Comparison of ENCODE assay signal across 14 cellular contexts in genomic region chr9:136530472-136531089, GRCh38. TPM values are rescaled to one million over a fixed set of nuclear protein-coding genes. Genes with fewer than 3 reads are reported as not detected.
A peak's percentile ranks its signal among the peaks of the same experiment; 100 is the strongest.
DNase-seq lines count a peak whose midpoint lies in the region; ATAC-seq and TF ChIP-seq lines count a peak whose summit lies in the region.
"Had no signal": no experiment of that assay in that cellular context is flagged by ENCODE, and none has a peak within 500 bp of the region (broad histone marks: within the 10 kb centered on the region; RNA-seq: fewer than 3 reads in every experiment).

No MANE protein-coding gene starts in this region.

- H3K36me3 Mint-ChIP-seq in activated naive CD4-positive, alpha-beta T cell treated with anti-CD3 and anti-CD28 coated beads, Interleukin-2, amount 50 U/mL, for 24 hours: peaks cover 1% of the 10 kb centered on the region
- peaks cover 6 to 23% of the 10 kb centered on the region in 2 donors for H3K36me3 Mint-ChIP-seq in stimulated activated naive B cell treated with anti-CD40 and anti-IgM and Interleukin-4, amounts not matched to agents 10 μg/mL and 1 μg/mL and 100 μg/mL, for 72 hours

- peak overlapping the region; percentile 18 for H3K27ac Mint-ChIP-seq in activated naive CD4-positive, alpha-beta T cell treated with anti-CD3 and anti-CD28 coated beads, Interleukin-2, amount 50 U/mL, for 24 hours
- no peak overlapping the region for H3K27ac Mint-ChIP-seq in stimulated activated naive B cell treated with anti-CD40 and anti-IgM and Interleukin-4, amounts not matched to agents 10 μg/mL and 1 μg/mL and 100 μg/mL, for 72 hours

- peaks cover 0 to 11% (median 6%) of the 10 kb centered on the region in 5 donors for H3K36me3 ChIP-seq in subcutaneous abdominal adipose tissue (ENCODE audit: control insufficient read depth in 5 of 5, insufficient read depth in 5 of 5, low read length in 5 of 5)
- no peaks in the 10 kb centered on the region for H3K36me3 ChIP-seq in adrenal gland (replicated peaks in 1 of 2)
- H3K36me3 ChIP-seq: thyroid gland had no signal

- H3K4me3 ChIP-seq in subcutaneous abdominal adipose tissue (ENCODE audit: low read depth in 1 of 5, low read length in 5 of 5) (peak overlapping the region in 2 of 5 donors; percentile 36 to 37), adrenal gland (no peak overlapping the region)
- H3K4me3 ChIP-seq: thyroid gland had no signal

- peak overlapping the region in 1 of 5 donors; percentile 11 for H3K9ac ChIP-seq in subcutaneous abdominal adipose tissue (ENCODE audit: low read length in 5 of 5)

- TF ChIP-seq POLR2A in adrenal gland (IDR thresholded peaks at IDR 0.05): no peak

- no peak for TF ChIP-seq CTCF in adrenal gland (IDR thresholded peaks at IDR 0.05)

- H3K4me3 Mint-ChIP-seq in activated naive CD4-positive, alpha-beta T cell treated with anti-CD3 and anti-CD28 coated beads, Interleukin-2, amount 50 U/mL, for 24 hours: no peak overlapping the region
- peak overlapping the region in 1 of 2 donors; percentile 4 for H3K4me3 Mint-ChIP-seq in stimulated activated naive B cell treated with anti-CD40 and anti-IgM and Interleukin-4, amounts not matched to agents 10 μg/mL and 1 μg/mL and 100 μg/mL, for 72 hours

- no peak for ATAC-seq in HG02571 (IDR thresholded peaks at IDR 0.05; ENCODE audit: unreplicated experiment)
- ATAC-seq in stimulated activated naive B cell treated with anti-CD40 and anti-IgM and Interleukin-4, amounts not matched to agents 10 μg/mL and 1 μg/mL and 100 μg/mL, for 72 hours (replicated peaks): no peak

- no peaks in the 10 kb centered on the region for H3K9me3 Mint-ChIP-seq in activated naive CD4-positive, alpha-beta T cell treated with anti-CD3 and anti-CD28 coated beads, Interleukin-2, amount 50 U/mL, for 24 hours
- H3K9me3 Mint-ChIP-seq in stimulated activated naive B cell treated with anti-CD40 and anti-IgM and Interleukin-4, amounts not matched to agents 10 μg/mL and 1 μg/mL and 100 μg/mL, for 72 hours: no peaks in the 10 kb centered on the region

- peaks cover 7 to 95% (median 93%) of the 10 kb centered on the region in 5 donors for H3K4me1 ChIP-seq in subcutaneous abdominal adipose tissue (ENCODE audit: control insufficient read depth in 5 of 5, insufficient read depth in 5 of 5, low read length in 5 of 5)
- H3K4me1 ChIP-seq in adrenal gland (replicated peaks in 1 of 2): peaks cover 0 to 36% of the 10 kb centered on the region in 2 donors

- WGBS in adrenal gland, 4 donors: 16 to 55% (median 50%) methylated on average over 5 to 19 of the region's 19 CpGs

- no peaks in the 10 kb centered on the region for H3K27me3 Mint-ChIP-seq in activated naive CD4-positive, alpha-beta T cell treated with anti-CD3 and anti-CD28 coated beads, Interleukin-2, amount 50 U/mL, for 24 hours
- H3K27me3 Mint-ChIP-seq in stimulated activated naive B cell treated with anti-CD40 and anti-IgM and Interleukin-4, amounts not matched to agents 10 μg/mL and 1 μg/mL and 100 μg/mL, for 72 hours: peaks cover 0 to 6% of the 10 kb centered on the region in 2 donors

- H3K9me3 ChIP-seq in subcutaneous abdominal adipose tissue (ENCODE audit: control insufficient read depth in 5 of 5, low read length in 5 of 5): no peaks in the 10 kb centered on the region
- H3K9me3 ChIP-seq in adrenal gland (replicated peaks in 1 of 3): no peaks in the 10 kb centered on the region
- H3K9me3 ChIP-seq: thyroid gland had no signal

- H3K27me3 ChIP-seq in subcutaneous abdominal adipose tissue (ENCODE audit: control insufficient read depth in 5 of 5, insufficient read depth in 4 of 5, low read length in 5 of 5): no peaks in the 10 kb centered on the region
- H3K27me3 ChIP-seq in adrenal gland: no peaks in the 10 kb centered on the region
- H3K27me3 ChIP-seq: thyroid gland had no signal

- intact Hi-C loops in adrenal gland (cut with DNase I): no loop called here

- DNase-seq in activated naive CD4-positive, alpha-beta T cell treated with anti-CD3 and anti-CD28 coated beads, Interleukin-2, amount 50 U/mL, for 16 hours: no peak
- DNase-seq in astrocyte of the hippocampus (ENCODE audit: low read depth, low spot score) (peak; percentile 69), lung microvascular endothelial cell (ENCODE audit: low read depth in 2 of 2) (peak; percentile 51 to 70), adrenal gland (no peak)
- no peak for DNase-seq in stimulated activated naive B cell treated with anti-CD40 and anti-IgM and Interleukin-4, amounts not matched to agents 10 μg/mL and 1 μg/mL and 100 μg/mL, for 72 hours
- DNase-seq: activated CD4-positive, CD25-positive, alpha-beta regulatory T cell; DMS 273 treated with DMSO at 0.1 percent for 48 hours; effector memory CD4-positive, alpha-beta T cell; MV-4-11; SW 1271 had no signal

- H3K27ac ChIP-seq in subcutaneous abdominal adipose tissue (ENCODE audit: low read depth, low read length) (peak overlapping the region; percentile 67), adrenal gland (peak overlapping the region in 1 of 5 donors; percentile 29)

- peaks cover 44% of the 10 kb centered on the region for H3K4me1 Mint-ChIP-seq in activated naive CD4-positive, alpha-beta T cell treated with anti-CD3 and anti-CD28 coated beads, Interleukin-2, amount 50 U/mL, for 24 hours
- H3K4me1 Mint-ChIP-seq in stimulated activated naive B cell treated with anti-CD40 and anti-IgM and Interleukin-4, amounts not matched to agents 10 μg/mL and 1 μg/mL and 100 μg/mL, for 72 hours: peaks cover 46 to 84% of the 10 kb centered on the region in 2 donors

RNA-seq across cellular contexts. Expression of gene NOTCH1, which starts 15.3 kb away (rescaled TPM):
- 75.2 and 76.9 TPM in 2 replicates for total RNA-seq in lung microvascular endothelial cell
- total RNA-seq in adrenal gland: 10 to 100 TPM; 18.1 to 31.5 (median 25.7) TPM
- polyA plus RNA-seq in adrenal gland: 10 to 100 TPM in 1 of 3 donors, 1 to 10 TPM in 1, under 1 TPM in 1; 0.81 to 21.2 (median 6.2) TPM

RNA-seq across cellular contexts. Expression of gene SEC16A, which starts 47.7 kb away (rescaled TPM):
- total RNA-seq in lung microvascular endothelial cell (12.4 and 14.3 TPM in 2 replicates), adrenal gland (100 to 1,000 TPM in 1 of 8 donors, 10 to 100 TPM in 7; 48.4 to 107 (median 56.5) TPM)
- 10 to 100 TPM; 52.0 to 81.6 (median 77.0) TPM for polyA plus RNA-seq in adrenal gland

Comparison
In these comparisons a context has a peak if more than half of its experiments do, and no peak if none do; other contexts are left out.
1. DNase-seq: peak in astrocyte of the hippocampus (single experiment) and lung microvascular endothelial cell (2 of 2); none in activated naive CD4-positive, alpha-beta T cell treated with anti-CD3 and anti-CD28 coated beads, Interleukin-2, amount 50 U/mL, for 16 hours (single experiment), stimulated activated naive B cell treated with anti-CD40 and anti-IgM and Interleukin-4, amounts not matched to agents 10 μg/mL and 1 μg/mL and 100 μg/mL, for 72 hours (single experiment) and adrenal gland (0 of 7).